In genomic region chr16:82183004-82183397, GRCh38 we compare ENCODE assay signal across 14 cellular contexts. TPM values are rescaled to one million over a fixed set of nuclear protein-coding genes. Genes with fewer than 3 reads are reported as not detected.
DNase-seq lines count a peak whose midpoint lies in the region; ATAC-seq and TF ChIP-seq lines count a peak whose summit lies in the region.
"Had no signal": no experiment of that assay in that cellular context is flagged by ENCODE, and none has a peak within 500 bp of the region (broad histone marks: within the 10 kb centered on the region; RNA-seq: fewer than 3 reads in every experiment).

No MANE protein-coding gene starts in this region.

- H3K4me3 ChIP-seq in NB4 (ENCODE audit: low read depth, low read length): no peak overlapping the region
- H3K4me3 ChIP-seq in cardiac fibroblast (replicated peaks in 1 of 2; ENCODE audit: low read depth in 2 of 2, low read length in 2 of 2): no peak overlapping the region
- H3K4me3 ChIP-seq: A549 had no signal

- ATAC-seq in omental fat pad (ENCODE audit: low FRiP score): peak; percentile 64
- ATAC-seq: A549, Right ventricle myocardium inferior had no signal

- TF ChIP-seq CTCF in NB4 (IDR thresholded peaks at IDR 0.05; ENCODE audit: low read depth, low read length) (no peak), cardiac fibroblast (IDR thresholded peaks at IDR 0.05; ENCODE audit: low read depth, low read length) (no peak), omental fat pad (IDR thresholded peaks at IDR 0.05) (no peak)

- DNase-seq in CD1c-positive myeloid dendritic cell (ENCODE audit: extremely low spot score) (peak; percentile 45), NB4 (ENCODE audit: low read depth) (peak; percentile 25), cardiac fibroblast (ENCODE audit: low read depth in 2 of 2) (peak; percentile 46 to 48), omental fat pad (ENCODE audit: low spot score) (no peak), NCI-H1105 (lab: John Stamatoyannopoulos, UW) (no peak), HK-2 (ENCODE audit: unreplicated experiment) (no peak), KBM-7 (no peak)
- DNase-seq: C1 segment of cervical spinal cord, DMS79, H7, NCI-H1436, NCI-H526 treated with DMSO at 0.1 percent for 48 hours had no signal

- in situ Hi-C loops in KBM-7 (cut with MboI; ENCODE audit: low pct_unique_long_range_greater_than_20kb, low sequenced_read_pairs): no loop called here

- no peak for TF ChIP-seq POLR2A in NB4 (IDR thresholded peaks at IDR 0.05; ENCODE audit: extremely low read depth, insufficient read length)

RNA-seq across cellular contexts. Expression of gene MPHOSPH6, which starts 13.0 kb away (rescaled TPM):
- 10 to 100 TPM; 21.7 to 35.5 (median 34.3) TPM for total RNA-seq in omental fat pad

Comparison
In these comparisons a context has a peak if more than half of its experiments do, and no peak if none do; other contexts are left out.
1. DNase-seq: peak in CD1c-positive myeloid dendritic cell (single experiment), NB4 (single experiment) and cardiac fibroblast (2 of 2); none in omental fat pad (single experiment), NCI-H1105 (single experiment), HK-2 (single experiment) and KBM-7 (single experiment).